In the genomic region with DNA sequence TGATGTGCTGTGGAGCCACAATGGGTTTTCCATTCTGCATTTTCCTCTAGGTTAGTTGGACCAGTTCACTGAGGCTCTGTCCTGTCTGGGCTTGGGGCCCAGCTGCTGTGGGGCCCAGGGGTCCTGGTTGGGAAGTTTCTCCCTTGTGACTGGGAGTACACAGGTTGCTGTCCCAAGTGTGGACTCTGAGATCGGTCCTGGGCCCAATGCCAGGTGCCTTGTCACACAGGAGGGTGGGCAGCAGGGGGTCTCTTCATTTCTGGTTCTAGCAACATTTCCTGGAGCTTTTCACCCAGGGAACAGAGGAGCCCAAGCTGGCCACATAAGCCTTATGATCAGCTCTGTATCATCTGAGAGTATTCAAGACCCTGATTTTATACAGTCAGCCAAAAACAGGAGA, we compare ENCODE assay signal across 21 cellular contexts.
"Had no signal": no experiment of that assay in that cellular context is flagged by ENCODE, and none has a peak within 500 bp of the region (broad histone marks: within the 10 kb centered on the region; RNA-seq: fewer than 3 reads in every experiment).

No MANE protein-coding gene starts in this region.

- H3K27me3 Mint-ChIP-seq: activated naive CD8-positive, alpha-beta T cell treated with anti-CD3 and anti-CD28 coated beads, Interleukin-2, amount 10 ng/mL, durations not matched to agents 7 days and 5 days; activated T-helper 17 cell treated with anti-CD3 and anti-CD28 coated beads, Interleukin-2, amount 50 U/mL, for 72 hours; progenitor cell of endocrine pancreas; T-helper 17 cell had no signal

- H3K4me3 Mint-ChIP-seq: activated naive CD8-positive, alpha-beta T cell treated with anti-CD3 and anti-CD28 coated beads, Interleukin-2, amount 10 ng/mL, durations not matched to agents 7 days and 5 days; activated T-helper 17 cell treated with anti-CD3 and anti-CD28 coated beads, Interleukin-2, amount 50 U/mL, for 72 hours; T-helper 17 cell had no signal

- H3K4me1 Mint-ChIP-seq: activated T-helper 17 cell treated with anti-CD3 and anti-CD28 coated beads, Interleukin-2, amount 50 U/mL, for 72 hours; T-helper 17 cell had no signal

- ATAC-seq: activated T-helper 17 cell treated with anti-CD3 and anti-CD28 coated beads, Interleukin-2, amount 50 U/mL, for 72 hours; body of pancreas; T-helper 17 cell had no signal

- H3K27me3 ChIP-seq: body of pancreas had no signal

- H3K27ac ChIP-seq: body of pancreas, VCaP had no signal

- DNase-seq: activated CD4-positive, alpha-beta T cell treated with anti-CD3 and anti-CD28 coated beads for 1 hour; activated CD4-positive, alpha-beta T cell treated with anti-CD3 and anti-CD28 coated beads, Interleukin-2, amount 50 U/mL, for 4 hours; activated naive CD4-positive, alpha-beta T cell; activated naive CD8-positive, alpha-beta T cell treated with anti-CD3 and anti-CD28 coated beads, Interleukin-2, amount 10 ng/mL, durations not matched to agents 7 days and 5 days; activated T-cell treated with anti-CD3 and anti-CD28 coated beads for 4 hours; amygdala; body of pancreas; erythroblast; foreskin melanocyte; glutamatergic neuron; hippocampal formation; midbrain; stimulated activated CD4-positive, alpha-beta T cell treated with anti-CD3 and anti-CD28 coated beads, Interleukin-12 subunit alpha, Interleukin-12 subunit beta, amount 100 ng/mL, for 4 hours; stimulated activated CD4-positive, alpha-beta T cell treated with anti-CD3 and anti-CD28 coated beads, Interleukin-1b, Interleukin-23, amount 100 ng/mL, for 48 hours; stimulated activated CD8-positive, alpha-beta memory T cell treated with anti-CD3 and anti-CD28 coated beads, Interleukin-4, amount 100 ng/mL, for 48 hours; stimulated activated naive CD4-positive, alpha-beta T cell treated with Interleukin-2 at 50 U/mL for 16 hours; T-helper 17 cell; trophoblast cell had no signal

- H3K27ac Mint-ChIP-seq: activated naive CD8-positive, alpha-beta T cell treated with anti-CD3 and anti-CD28 coated beads, Interleukin-2, amount 10 ng/mL, durations not matched to agents 7 days and 5 days; activated T-helper 17 cell treated with anti-CD3 and anti-CD28 coated beads, Interleukin-2, amount 50 U/mL, for 72 hours; progenitor cell of endocrine pancreas had no signal

- H3K9me3 ChIP-seq: body of pancreas had no signal

- H3K4me1 ChIP-seq: body of pancreas had no signal

- H3K4me3 ChIP-seq: body of pancreas had no signal

- H3K9me3 Mint-ChIP-seq: activated naive CD8-positive, alpha-beta T cell treated with anti-CD3 and anti-CD28 coated beads, Interleukin-2, amount 10 ng/mL, durations not matched to agents 7 days and 5 days; activated T-helper 17 cell treated with anti-CD3 and anti-CD28 coated beads, Interleukin-2, amount 50 U/mL, for 72 hours had no signal
